In genomic region chr22:37806409-37807338, GRCh38 we compare ENCODE assay signal across 6 cellular contexts. TPM values are rescaled to one million over a fixed set of nuclear protein-coding genes. Genes with fewer than 3 reads are reported as not detected.
DNase-seq lines count a peak whose midpoint lies in the region; ATAC-seq and TF ChIP-seq lines count a peak whose summit lies in the region.

No MANE protein-coding gene starts in this region.

- H3K4me1 ChIP-seq in Caco-2 (peaks cover 13% of the 10 kb centered on the region), Panc1 (ENCODE audit: control insufficient read depth, insufficient read depth, low read length) (peaks cover 11% of the 10 kb centered on the region), gastroesophageal sphincter (peaks cover 0 to 78% (median 24%) of the 10 kb centered on the region in 3 donors), testis (peaks cover 46% of the 10 kb centered on the region)

- no peak for TF ChIP-seq EP300 in gastroesophageal sphincter (IDR thresholded peaks at IDR 0.05)

- H3K27ac ChIP-seq in Panc1 (ENCODE audit: low read length) (peak overlapping the region; percentile 82), gastroesophageal sphincter (peak overlapping the region; percentile 8 to 96 (median 86)), testis (peak overlapping the region; percentile 13 to 95)

- peak overlapping the region; percentile 46 for H3K4me3 ChIP-seq in Caco-2 (ENCODE audit: low read depth, low read length)
- H3K4me3 ChIP-seq in Panc1 (ENCODE audit: low read depth in 2 of 2, low read length in 2 of 2): peak overlapping the region; percentile 65 to 73
- peak overlapping the region; percentile 66 to 71 for H3K4me3 ChIP-seq in gastroesophageal sphincter
- peak overlapping the region; percentile 62 to 64 for H3K4me3 ChIP-seq in testis

- 1% methylated on average over 11 to 18 of the region's 19 CpGs for WGBS in gastroesophageal sphincter (ENCODE audit: low coverage in 1 of 2), 2 donors
- 2% methylated on average over 17 to 19 of the region's 19 CpGs for WGBS in testis, 2 donors

- no peak for ATAC-seq in Panc1
- no peak for ATAC-seq in gastroesophageal sphincter
- ATAC-seq in GM21360 (IDR thresholded peaks at IDR 0.05; ENCODE audit: unreplicated experiment): no peak

- peaks cover 75% of the 10 kb centered on the region for H3K36me3 Mint-ChIP-seq in Caco-2 (ENCODE audit: insufficient read depth, unreplicated experiment)

- no peaks in the 10 kb centered on the region; the same call in 1 of the 2 replicates for H3K36me3 ChIP-seq in Caco-2 (ENCODE audit: control insufficient read depth, insufficient read depth, low read length)
- no peaks in the 10 kb centered on the region; the same call in 1 of the 2 replicates for H3K36me3 ChIP-seq in Panc1 (ENCODE audit: control insufficient read depth, insufficient read depth, low read length)
- no peaks in the 10 kb centered on the region for H3K36me3 ChIP-seq in gastroesophageal sphincter
- H3K36me3 ChIP-seq in testis (ENCODE audit: low read depth, missing control alignments): no peaks in the 10 kb centered on the region

- BruUV-seq in Caco-2 (replicated peaks; lab: Mats Ljungman, UMichigan) (TSS peak; percentile 69), Panc1 (replicated peaks; lab: Mats Ljungman, UMichigan) (TSS peak; percentile 95)

- peak overlapping the region; percentile 90 for H3K4me3 Mint-ChIP-seq in Caco-2 (ENCODE audit: unreplicated experiment)

- in situ Hi-C loops in Panc1 (cut with HindIII; ENCODE audit: low pct_unique_long_range_greater_than_20kb, low sequenced_read_pairs): no loop called here

- POLR2A ChIA-PET in Caco-2 (lab: Charles Lee): interaction anchor here (0.6 to 2.0 kb wide), 7 partner anchors 11 to 198 kb away, joined by 4 to 19 read pairs (median 7); partner anchors contain the start of genes ANKRD54, C22orf23, GGA1 and POLR2F
- POLR2A ChIA-PET in Panc1 (lab: Charles Lee): interaction anchor here (0.5 kb wide), 1 partner anchor 148 kb away, joined by 8 read pairs; no protein-coding TSS in a partner anchor

- no peaks in the 10 kb centered on the region for H3K9me3 ChIP-seq in Caco-2
- no peaks in the 10 kb centered on the region for H3K9me3 ChIP-seq in Panc1 (ENCODE audit: control insufficient read depth, insufficient read depth, low read depth, low read length)
- H3K9me3 ChIP-seq in gastroesophageal sphincter: no peaks in the 10 kb centered on the region
- H3K9me3 ChIP-seq in testis: no peaks in the 10 kb centered on the region

- no peaks in the 10 kb centered on the region for H3K27me3 Mint-ChIP-seq in Caco-2 (ENCODE audit: insufficient read depth, unreplicated experiment)

- H3K9me3 Mint-ChIP-seq in Caco-2 (ENCODE audit: unreplicated experiment): no peaks in the 10 kb centered on the region

- no peak for TF ChIP-seq CTCF in Caco-2 (IDR thresholded peaks at IDR 0.05; ENCODE audit: insufficient read depth in 1 of 2, low read depth in 1 of 2, low read length in 1 of 2, severe bottlenecking in 1 of 2, unreplicated experiment in 1 of 2)
- TF ChIP-seq CTCF in Panc1 (IDR thresholded peaks at IDR 0.05): no peak
- peak in 2 of 4 experiments; percentile 12 to 25 for TF ChIP-seq CTCF in gastroesophageal sphincter (IDR thresholded peaks at IDR 0.05)
- no peak for TF ChIP-seq CTCF in testis (IDR thresholded peaks at IDR 0.05)

- peaks cover 25% of the 10 kb centered on the region for H3K4me1 Mint-ChIP-seq in Caco-2 (ENCODE audit: low read depth, unreplicated experiment)

- TF ChIP-seq POLR2A in gastroesophageal sphincter (IDR thresholded peaks at IDR 0.05) (no peak), testis (IDR thresholded peaks at IDR 0.05) (no peak)

- CTCF ChIA-PET in Caco-2 (lab: Charles Lee) (interaction anchor here (0.6 to 1.1 kb wide), 4 partner anchors 37 to 169 kb away, joined by 3 to 5 read pairs (median 4); partner anchors contain the start of gene ANKRD54), Panc1 (lab: Charles Lee) (interaction anchor here (0.6 kb wide), 1 partner anchor 11 kb away, joined by 3 read pairs; no protein-coding TSS in a partner anchor)

- intact Hi-C loops in Caco-2 (cut with micrococcal nuclease; ENCODE audit: unreplicated experiment) (loop anchor here (2.0 to 10.0 kb wide), 2 partner anchors 38 to 148 kb away; partner anchors contain the start of genes ANKRD54, C22orf23 and POLR2F), Panc1 (cut with micrococcal nuclease; ENCODE audit: unreplicated experiment) (no loop called here), testis (cut with DNase I; ENCODE audit: low total_unique reads) (no loop called here)

- peak overlapping the region; percentile 92 for H3K27ac Mint-ChIP-seq in Caco-2 (ENCODE audit: unreplicated experiment)

- DNase-seq in Caco-2: no peak
- no peak for DNase-seq in Panc1 (ENCODE audit: low read depth, low spot score)
- DNase-seq in testis: peak; percentile 49
- no peak for DNase-seq in GM19238 (ENCODE audit: insufficient read length, low spot score)

- H3K27me3 ChIP-seq in Caco-2 (replicated peaks; ENCODE audit: control insufficient read depth, insufficient read depth, low read length) (no peaks in the 10 kb centered on the region), Panc1 (ENCODE audit: control insufficient read depth, insufficient read depth, low read length) (no peaks in the 10 kb centered on the region), gastroesophageal sphincter (no peaks in the 10 kb centered on the region), testis (no peaks in the 10 kb centered on the region)

RNA-seq across cellular contexts. Expression of gene GCAT, which starts 1.1 kb away (rescaled TPM):
- total RNA-seq in Caco-2 (2022) (24.4 and 24.8 TPM in 2 replicates), Panc1 (2021; ENCODE audit: unreplicated experiment) (11.2 TPM), gastroesophageal sphincter (10 to 100 TPM in 3 of 4 donors, 1 to 10 TPM in 1; 8.0 to 21.0 (median 15.7) TPM), testis (10 to 100 TPM; 36.7 to 40.6 TPM)
- 10.0 TPM for polyA plus RNA-seq in Panc1 (2012; ENCODE audit: insufficient read length)
- polyA plus RNA-seq in testis (ENCODE audit: insufficient read depth, low read depth, low replicate concordance): 21.4 TPM

RNA-seq across cellular contexts. Expression of gene GALR3, which starts 16.5 kb away (rescaled TPM):
- total RNA-seq in Caco-2 (2022) (0.27 TPM in 1 of 2 replicates, not detected in the other), Panc1 (2021; ENCODE audit: unreplicated experiment) (not detected), gastroesophageal sphincter (not detected), testis (1 to 10 TPM in 1 of 2 donors, under 1 TPM in 1; 0.81 to 4.8 TPM)
- not detected for polyA plus RNA-seq in Panc1 (2012; ENCODE audit: insufficient read length)
- not detected for polyA plus RNA-seq in testis (ENCODE audit: insufficient read depth, low read depth, low replicate concordance)

RNA-seq across cellular contexts. Expression of gene ANKRD54, which starts 37.5 kb away (rescaled TPM):
- total RNA-seq in Caco-2 (2022) (19.3 and 19.4 TPM in 2 replicates), Panc1 (2021; ENCODE audit: unreplicated experiment) (28.1 TPM), gastroesophageal sphincter (10 to 100 TPM; 21.3 to 66.6 (median 40.9) TPM), testis (100 to 1,000 TPM; 117 to 138 TPM)
- 37.0 TPM for polyA plus RNA-seq in Panc1 (2012; ENCODE audit: insufficient read length)
- polyA plus RNA-seq in testis (ENCODE audit: insufficient read depth, low read depth, low replicate concordance): 61.5 TPM

RNA-seq across cellular contexts. Expression of gene EIF3L, which starts 42.5 kb away (rescaled TPM):
- total RNA-seq in Caco-2 (2022) (524 and 554 TPM in 2 replicates), Panc1 (2021; ENCODE audit: unreplicated experiment) (211 TPM), gastroesophageal sphincter (100 to 1,000 TPM; 336 to 538 (median 412) TPM), testis (100 to 1,000 TPM; 185 to 316 TPM)
- polyA plus RNA-seq in Panc1 (2012; ENCODE audit: insufficient read length): 226 TPM
- 295 TPM for polyA plus RNA-seq in testis (ENCODE audit: insufficient read depth, low read depth, low replicate concordance)
